Comparison of ENCODE assay signal across 1 cellular context in genomic region chr2:138507267-138507666, GRCh38.
TF ChIP-seq lines count a peak whose summit lies in the region.

No MANE protein-coding gene starts in this region.

TF ChIP-seq in HepG2, 621 proteins besides CTCF, POLR2A, EP300 and RAD21 (continues in another document):
- no peak for TF ChIP-seq TP53 (CRISPR knock-in tag; conservative IDR thresholded peaks at IDR 0.05)
- TF ChIP-seq PBX3 (CRISPR knock-in tag; IDR thresholded peaks at IDR 0.05; ENCODE audit: borderline replicate concordance), result no peak
- TF ChIP-seq, protein P1, sequence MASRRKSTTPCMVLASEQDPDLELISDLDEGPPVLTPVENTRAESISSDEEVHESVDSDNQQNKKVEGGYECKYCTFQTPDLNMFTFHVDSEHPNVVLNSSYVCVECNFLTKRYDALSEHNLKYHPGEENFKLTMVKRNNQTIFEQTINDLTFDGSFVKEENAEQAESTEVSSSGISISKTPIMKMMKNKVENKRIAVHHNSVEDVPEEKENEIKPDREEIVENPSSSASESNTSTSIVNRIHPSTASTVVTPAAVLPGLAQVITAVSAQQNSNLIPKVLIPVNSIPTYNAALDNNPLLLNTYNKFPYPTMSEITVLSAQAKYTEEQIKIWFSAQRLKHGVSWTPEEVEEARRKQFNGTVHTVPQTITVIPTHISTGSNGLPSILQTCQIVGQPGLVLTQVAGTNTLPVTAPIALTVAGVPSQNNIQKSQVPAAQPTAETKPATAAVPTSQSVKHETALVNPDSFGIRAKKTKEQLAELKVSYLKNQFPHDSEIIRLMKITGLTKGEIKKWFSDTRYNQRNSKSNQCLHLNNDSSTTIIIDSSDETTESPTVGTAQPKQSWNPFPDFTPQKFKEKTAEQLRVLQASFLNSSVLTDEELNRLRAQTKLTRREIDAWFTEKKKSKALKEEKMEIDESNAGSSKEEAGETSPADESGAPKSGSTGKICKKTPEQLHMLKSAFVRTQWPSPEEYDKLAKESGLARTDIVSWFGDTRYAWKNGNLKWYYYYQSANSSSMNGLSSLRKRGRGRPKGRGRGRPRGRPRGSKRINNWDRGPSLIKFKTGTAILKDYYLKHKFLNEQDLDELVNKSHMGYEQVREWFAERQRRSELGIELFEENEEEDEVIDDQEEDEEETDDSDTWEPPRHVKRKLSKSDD (CRISPR knock-in tag; IDR thresholded peaks at IDR 0.05; ENCODE audit: low read depth), result no peak
- peak; percentile 68; the same call in 1 of the 2 replicates for TF ChIP-seq RXRB (CRISPR knock-in tag; IDR thresholded peaks at IDR 0.05; ENCODE audit: borderline replicate concordance)
- TF ChIP-seq FOSL2 (CRISPR knock-in tag; IDR thresholded peaks at IDR 0.05), result peak; percentile 16; the same call in 1 of the 2 replicates
- peak; percentile 69; the same call in 1 of the 2 replicates for TF ChIP-seq NCOR1 (IDR thresholded peaks at IDR 0.05; ENCODE audit: borderline replicate concordance, low read length)
- peak; percentile 42; the same call in 1 of the 2 replicates for TF ChIP-seq CREM (IDR thresholded peaks at IDR 0.05)
- TF ChIP-seq CREM (CRISPR knock-in tag; IDR thresholded peaks at IDR 0.05), result no peak
- TF ChIP-seq, protein P2, sequence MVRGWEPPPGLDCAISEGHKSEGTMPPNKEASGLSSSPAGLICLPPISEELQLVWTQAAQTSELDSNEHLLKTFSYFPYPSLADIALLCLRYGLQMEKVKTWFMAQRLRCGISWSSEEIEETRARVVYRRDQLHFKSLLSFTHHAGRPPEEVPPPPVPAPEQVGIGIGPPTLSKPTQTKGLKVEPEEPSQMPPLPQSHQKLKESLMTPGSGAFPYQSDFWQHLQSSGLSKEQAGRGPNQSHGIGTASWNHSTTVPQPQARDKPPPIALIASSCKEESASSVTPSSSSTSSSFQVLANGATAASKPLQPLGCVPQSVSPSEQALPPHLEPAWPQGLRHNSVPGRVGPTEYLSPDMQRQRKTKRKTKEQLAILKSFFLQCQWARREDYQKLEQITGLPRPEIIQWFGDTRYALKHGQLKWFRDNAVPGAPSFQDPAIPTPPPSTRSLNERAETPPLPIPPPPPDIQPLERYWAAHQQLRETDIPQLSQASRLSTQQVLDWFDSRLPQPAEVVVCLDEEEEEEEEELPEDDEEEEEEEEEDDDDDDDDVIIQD (CRISPR knock-in tag; IDR thresholded peaks at IDR 0.05; ENCODE audit: low read depth), result peak; percentile 94
- peak; percentile 94 to 98 for TF ChIP-seq MAFK (conservative IDR thresholded peaks at IDR 0.05 in 1 of 2, IDR thresholded peaks at IDR 0.05 in 1 of 2; ENCODE audit: low read length in 2 of 2)
- TF ChIP-seq RXRA (CRISPR knock-in tag; IDR thresholded peaks at IDR 0.05), result no peak
- peak; percentile 29; the same call in 1 of the 2 replicates for TF ChIP-seq SKIL (CRISPR knock-in tag; IDR thresholded peaks at IDR 0.05; ENCODE audit: borderline replicate concordance)
- no peak for TF ChIP-seq SOX13 (IDR thresholded peaks at IDR 0.05)
- peak in 1 of 2 experiments; percentile 33; a peak in 1 of 4 replicates for TF ChIP-seq SOX13 (CRISPR knock-in tag; conservative IDR thresholded peaks at IDR 0.05 in 1 of 2, IDR thresholded peaks at IDR 0.05 in 1 of 2)
- TF ChIP-seq FOXA3 (CRISPR knock-in tag; IDR thresholded peaks at IDR 0.05), result peak; percentile 60
- peak; percentile 91 for TF ChIP-seq MAFF (IDR thresholded peaks at IDR 0.05; ENCODE audit: low read depth, low read length)
- peak; percentile 78 for TF ChIP-seq RFX3 (CRISPR knock-in tag; IDR thresholded peaks at IDR 0.05)
- TF ChIP-seq, protein P3, sequence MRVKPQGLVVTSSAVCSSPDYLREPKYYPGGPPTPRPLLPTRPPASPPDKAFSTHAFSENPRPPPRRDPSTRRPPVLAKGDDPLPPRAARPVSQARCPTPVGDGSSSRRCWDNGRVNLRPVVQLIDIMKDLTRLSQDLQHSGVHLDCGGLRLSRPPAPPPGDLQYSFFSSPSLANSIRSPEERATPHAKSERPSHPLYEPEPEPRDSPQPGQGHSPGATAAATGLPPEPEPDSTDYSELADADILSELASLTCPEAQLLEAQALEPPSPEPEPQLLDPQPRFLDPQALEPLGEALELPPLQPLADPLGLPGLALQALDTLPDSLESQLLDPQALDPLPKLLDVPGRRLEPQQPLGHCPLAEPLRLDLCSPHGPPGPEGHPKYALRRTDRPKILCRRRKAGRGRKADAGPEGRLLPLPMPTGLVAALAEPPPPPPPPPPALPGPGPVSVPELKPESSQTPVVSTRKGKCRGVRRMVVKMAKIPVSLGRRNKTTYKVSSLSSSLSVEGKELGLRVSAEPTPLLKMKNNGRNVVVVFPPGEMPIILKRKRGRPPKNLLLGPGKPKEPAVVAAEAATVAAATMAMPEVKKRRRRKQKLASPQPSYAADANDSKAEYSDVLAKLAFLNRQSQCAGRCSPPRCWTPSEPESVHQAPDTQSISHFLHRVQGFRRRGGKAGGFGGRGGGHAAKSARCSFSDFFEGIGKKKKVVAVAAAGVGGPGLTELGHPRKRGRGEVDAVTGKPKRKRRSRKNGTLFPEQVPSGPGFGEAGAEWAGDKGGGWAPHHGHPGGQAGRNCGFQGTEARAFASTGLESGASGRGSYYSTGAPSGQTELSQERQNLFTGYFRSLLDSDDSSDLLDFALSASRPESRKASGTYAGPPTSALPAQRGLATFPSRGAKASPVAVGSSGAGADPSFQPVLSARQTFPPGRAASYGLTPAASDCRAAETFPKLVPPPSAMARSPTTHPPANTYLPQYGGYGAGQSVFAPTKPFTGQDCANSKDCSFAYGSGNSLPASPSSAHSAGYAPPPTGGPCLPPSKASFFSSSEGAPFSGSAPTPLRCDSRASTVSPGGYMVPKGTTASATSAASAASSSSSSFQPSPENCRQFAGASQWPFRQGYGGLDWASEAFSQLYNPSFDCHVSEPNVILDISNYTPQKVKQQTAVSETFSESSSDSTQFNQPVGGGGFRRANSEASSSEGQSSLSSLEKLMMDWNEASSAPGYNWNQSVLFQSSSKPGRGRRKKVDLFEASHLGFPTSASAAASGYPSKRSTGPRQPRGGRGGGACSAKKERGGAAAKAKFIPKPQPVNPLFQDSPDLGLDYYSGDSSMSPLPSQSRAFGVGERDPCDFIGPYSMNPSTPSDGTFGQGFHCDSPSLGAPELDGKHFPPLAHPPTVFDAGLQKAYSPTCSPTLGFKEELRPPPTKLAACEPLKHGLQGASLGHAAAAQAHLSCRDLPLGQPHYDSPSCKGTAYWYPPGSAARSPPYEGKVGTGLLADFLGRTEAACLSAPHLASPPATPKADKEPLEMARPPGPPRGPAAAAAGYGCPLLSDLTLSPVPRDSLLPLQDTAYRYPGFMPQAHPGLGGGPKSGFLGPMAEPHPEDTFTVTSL (CRISPR knock-in tag; IDR thresholded peaks at IDR 0.05; ENCODE audit: borderline replicate concordance), result no peak
- peak; percentile 42; the same call in 1 of the 2 replicates for TF ChIP-seq HMG20A (CRISPR knock-in tag; IDR thresholded peaks at IDR 0.05; ENCODE audit: borderline replicate concordance)
- peak; percentile 89 for TF ChIP-seq RARA (CRISPR knock-in tag; IDR thresholded peaks at IDR 0.05)
- TF ChIP-seq CREBL2 (CRISPR knock-in tag; IDR thresholded peaks at IDR 0.05; ENCODE audit: borderline replicate concordance), result no peak
- no peak for TF ChIP-seq LCORL (IDR thresholded peaks at IDR 0.05)
- 0 out of 2 replicates have a peak, but pooled peaks have one; percentile 20 for TF ChIP-seq LCORL (CRISPR knock-in tag; IDR thresholded peaks at IDR 0.05)
- peak; percentile 87 for TF ChIP-seq ARID3A (IDR thresholded peaks at IDR 0.05; ENCODE audit: low read depth, low read length)
- TF ChIP-seq GATAD2A (CRISPR knock-in tag; IDR thresholded peaks at IDR 0.05), result peak; percentile 61; the same call in 1 of the 2 replicates
- peak; percentile 66 for TF ChIP-seq HNF4A (CRISPR knock-in tag; IDR thresholded peaks at IDR 0.05)
- TF ChIP-seq BCL6 (CRISPR knock-in tag; IDR thresholded peaks at IDR 0.05), result peak; percentile 99
- peak; percentile 50; the same call in 1 of the 2 replicates for TF ChIP-seq NFIC (IDR thresholded peaks at IDR 0.05; ENCODE audit: low read length)
- TF ChIP-seq FOXO4 (CRISPR knock-in tag; conservative IDR thresholded peaks at IDR 0.05), result no peak
- TF ChIP-seq ASH2L (IDR thresholded peaks at IDR 0.05; ENCODE audit: insufficient read length, low read depth, low read length), result peak; percentile 44
- peak; percentile 82 for TF ChIP-seq ZMYM4 (CRISPR knock-in tag; IDR thresholded peaks at IDR 0.05)
- peak; percentile 47; the same call in 1 of the 2 replicates for TF ChIP-seq MED1 (CRISPR knock-in tag; IDR thresholded peaks at IDR 0.05)
- TF ChIP-seq ARID2 (CRISPR knock-in tag; IDR thresholded peaks at IDR 0.05; ENCODE audit: borderline replicate concordance), result 0 out of 2 replicates have a peak, but pooled peaks have one; percentile 19
- TF ChIP-seq HDAC2 (CRISPR knock-in tag; IDR thresholded peaks at IDR 0.05), result peak; percentile 64; the same call in 1 of the 2 replicates
- peak; percentile 57 for TF ChIP-seq RFX1 (IDR thresholded peaks at IDR 0.05)
- TF ChIP-seq ZNF350 (CRISPR knock-in tag; IDR thresholded peaks at IDR 0.05; ENCODE audit: borderline replicate concordance, low read depth), result no peak
- TF ChIP-seq PPARG (CRISPR knock-in tag; conservative IDR thresholded peaks at IDR 0.05), result peak; percentile 38; the same call in 1 of the 2 replicates
- no peak for TF ChIP-seq NFE2L1 (CRISPR knock-in tag; IDR thresholded peaks at IDR 0.05; ENCODE audit: borderline replicate concordance)
- TF ChIP-seq, protein P4, sequence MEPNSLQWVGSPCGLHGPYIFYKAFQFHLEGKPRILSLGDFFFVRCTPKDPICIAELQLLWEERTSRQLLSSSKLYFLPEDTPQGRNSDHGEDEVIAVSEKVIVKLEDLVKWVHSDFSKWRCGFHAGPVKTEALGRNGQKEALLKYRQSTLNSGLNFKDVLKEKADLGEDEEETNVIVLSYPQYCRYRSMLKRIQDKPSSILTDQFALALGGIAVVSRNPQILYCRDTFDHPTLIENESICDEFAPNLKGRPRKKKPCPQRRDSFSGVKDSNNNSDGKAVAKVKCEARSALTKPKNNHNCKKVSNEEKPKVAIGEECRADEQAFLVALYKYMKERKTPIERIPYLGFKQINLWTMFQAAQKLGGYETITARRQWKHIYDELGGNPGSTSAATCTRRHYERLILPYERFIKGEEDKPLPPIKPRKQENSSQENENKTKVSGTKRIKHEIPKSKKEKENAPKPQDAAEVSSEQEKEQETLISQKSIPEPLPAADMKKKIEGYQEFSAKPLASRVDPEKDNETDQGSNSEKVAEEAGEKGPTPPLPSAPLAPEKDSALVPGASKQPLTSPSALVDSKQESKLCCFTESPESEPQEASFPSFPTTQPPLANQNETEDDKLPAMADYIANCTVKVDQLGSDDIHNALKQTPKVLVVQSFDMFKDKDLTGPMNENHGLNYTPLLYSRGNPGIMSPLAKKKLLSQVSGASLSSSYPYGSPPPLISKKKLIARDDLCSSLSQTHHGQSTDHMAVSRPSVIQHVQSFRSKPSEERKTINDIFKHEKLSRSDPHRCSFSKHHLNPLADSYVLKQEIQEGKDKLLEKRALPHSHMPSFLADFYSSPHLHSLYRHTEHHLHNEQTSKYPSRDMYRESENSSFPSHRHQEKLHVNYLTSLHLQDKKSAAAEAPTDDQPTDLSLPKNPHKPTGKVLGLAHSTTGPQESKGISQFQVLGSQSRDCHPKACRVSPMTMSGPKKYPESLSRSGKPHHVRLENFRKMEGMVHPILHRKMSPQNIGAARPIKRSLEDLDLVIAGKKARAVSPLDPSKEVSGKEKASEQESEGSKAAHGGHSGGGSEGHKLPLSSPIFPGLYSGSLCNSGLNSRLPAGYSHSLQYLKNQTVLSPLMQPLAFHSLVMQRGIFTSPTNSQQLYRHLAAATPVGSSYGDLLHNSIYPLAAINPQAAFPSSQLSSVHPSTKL (CRISPR knock-in tag; IDR thresholded peaks at IDR 0.05), result peak; percentile 80
